In the genomic region with DNA sequence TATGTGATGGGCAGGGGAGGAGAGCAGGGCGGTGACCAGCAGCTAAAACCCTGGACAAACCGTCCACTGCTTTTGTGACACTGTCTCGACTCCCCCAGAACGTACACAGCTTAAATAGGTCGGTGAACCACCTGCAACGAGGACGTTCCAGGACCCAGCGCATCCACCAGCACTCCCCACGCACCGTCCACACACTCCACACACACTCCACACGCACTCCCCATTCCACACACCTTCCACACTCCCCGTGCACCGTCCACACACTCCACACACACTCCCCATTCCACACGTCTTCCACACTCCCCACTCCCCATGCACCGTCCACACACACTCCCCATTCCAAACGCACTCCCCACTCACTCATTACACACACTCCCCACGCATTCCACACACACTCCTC, we compare ENCODE assay signal across 21 cellular contexts. TPM values are rescaled to one million over a fixed set of nuclear protein-coding genes. Genes with fewer than 3 reads are reported as not detected.
"Had no signal": no experiment of that assay in that cellular context is flagged by ENCODE, and none has a peak within 500 bp of the region (broad histone marks: within the 10 kb centered on the region; RNA-seq: fewer than 3 reads in every experiment).

No MANE protein-coding gene starts in this region.

- H3K27me3 Mint-ChIP-seq: activated CD4-positive, alpha-beta memory T cell treated with anti-CD3 and anti-CD28 coated beads for 36 hours; activated CD4-positive, alpha-beta T cell treated with anti-CD3 and anti-CD28 coated beads, Interleukin-2, amount 10 ng/mL, durations not matched to agents 7 days and 5 days; activated naive CD8-positive, alpha-beta T cell; T-cell had no signal

- H3K27ac Mint-ChIP-seq: activated CD4-positive, alpha-beta memory T cell treated with anti-CD3 and anti-CD28 coated beads for 36 hours; activated CD4-positive, alpha-beta T cell treated with anti-CD3 and anti-CD28 coated beads, Interleukin-2, amount 10 ng/mL, durations not matched to agents 7 days and 5 days; activated naive CD4-positive, alpha-beta T cell treated with anti-CD3 and anti-CD28 coated beads for 36 hours; activated naive CD8-positive, alpha-beta T cell; T-cell had no signal

- H3K4me3 ChIP-seq: cardiac muscle cell, SK-N-MC had no signal

- H3K4me1 Mint-ChIP-seq: activated CD4-positive, alpha-beta T cell treated with anti-CD3 and anti-CD28 coated beads, Interleukin-2, amount 10 ng/mL, durations not matched to agents 7 days and 5 days had no signal

- H3K27ac ChIP-seq: brain microvascular endothelial cell, cardiac muscle cell, SK-N-MC, VCaP had no signal

- H3K36me3 ChIP-seq: cardiac muscle cell had no signal

- H3K36me3 Mint-ChIP-seq: activated naive CD8-positive, alpha-beta T cell had no signal

- H3K4me3 Mint-ChIP-seq: activated CD4-positive, alpha-beta memory T cell treated with anti-CD3 and anti-CD28 coated beads for 36 hours; activated CD4-positive, alpha-beta T cell treated with anti-CD3 and anti-CD28 coated beads, Interleukin-2, amount 10 ng/mL, durations not matched to agents 7 days and 5 days; activated naive CD4-positive, alpha-beta T cell treated with anti-CD3 and anti-CD28 coated beads for 36 hours; activated naive CD8-positive, alpha-beta T cell; activated T-cell treated with anti-CD3 and anti-CD28 coated beads, Interleukin-2, amount 50 U/mL, for 4 hours; T-cell had no signal

- H3K27me3 ChIP-seq: brain microvascular endothelial cell, cardiac muscle cell had no signal

- DNase-seq: activated CD4-positive, alpha-beta memory T cell treated with anti-CD3 and anti-CD28 coated beads for 36 hours; activated CD4-positive, alpha-beta T cell treated with anti-CD3 and anti-CD28 coated beads, Interleukin-2, amount 10 ng/mL, durations not matched to agents 7 days and 5 days; activated CD4-positive, CD25-positive, alpha-beta regulatory T cell; activated CD8-positive, alpha-beta memory T cell treated with anti-CD3 and anti-CD28 coated beads for 24 hours; activated gamma-delta T cell; activated naive CD4-positive, alpha-beta T cell treated with anti-CD3 and anti-CD28 coated beads for 36 hours; activated T-cell treated with anti-CD3 and anti-CD28 coated beads, Interleukin-2, amount 50 U/mL, for 4 hours; brain microvascular endothelial cell; KBM-7; NCI-H1048; NCI-H146; NCI-H187 treated with DMSO at 0.1 percent for 48 hours; NCI-H345; NCI-H510A; NCI-H526 treated with DMSO at 0.1 percent for 48 hours; NCI-H82; T-cell had no signal

- ATAC-seq: activated T-cell treated with anti-CD3 and anti-CD28 coated beads, Interleukin-2, amount 50 U/mL, for 4 hours had no signal

RNA-seq across cellular contexts. Expression of gene C13orf46, which starts 38.3 kb away (rescaled TPM):
- total RNA-seq: cardiac muscle cell had no signal
